30 cellular contexts compared by ENCODE assay signal in genomic region chr12:83470749-83471148, GRCh38.
"Had no signal": no experiment of that assay in that cellular context is flagged by ENCODE, and none has a peak within 500 bp of the region (broad histone marks: within the 10 kb centered on the region; RNA-seq: fewer than 3 reads in every experiment).

No MANE protein-coding gene starts in this region.

- H3K36me3 ChIP-seq: adrenal gland, ascending aorta, brain microvascular endothelial cell, lower lobe of right lung, stomach, suprapubic skin, tibial nerve had no signal

- H3K27me3 Mint-ChIP-seq: activated naive CD8-positive, alpha-beta T cell; stimulated activated memory B cell treated with anti-CD40 and anti-IgM and Interleukin-4, amounts not matched to agents 10 μg/mL and 1 μg/mL and 100 μg/mL, for 72 hours had no signal

- H3K9me3 Mint-ChIP-seq: activated T-cell treated with anti-CD3 and anti-CD28 coated beads, Interleukin-2, amount 50 U/mL, for 4 hours; activated T-helper 2 cell treated with anti-CD3 and anti-CD28 coated beads, Interferon-gamma antibody, Interleukin-2, Interleukin-4, amounts not matched to agents 10 μg/mL and 5 μg/mL and 100 μg/mL, durations not matched to agents 14 hours and 24 hours and 36 hours; neural crest cell; stimulated activated memory B cell treated with anti-CD40 and anti-IgM and Interleukin-4, amounts not matched to agents 10 μg/mL and 1 μg/mL and 100 μg/mL, for 72 hours had no signal

- H3K27me3 ChIP-seq: adrenal gland, ascending aorta, brain microvascular endothelial cell, stomach, suprapubic skin, tibial nerve had no signal

- H3K4me3 Mint-ChIP-seq: activated naive CD8-positive, alpha-beta T cell; activated T-cell treated with anti-CD3 and anti-CD28 coated beads, Interleukin-2, amount 50 U/mL, for 4 hours; naive thymus-derived CD4-positive, alpha-beta T cell; neural crest cell; stimulated activated memory B cell treated with anti-CD40 and anti-IgM and Interleukin-4, amounts not matched to agents 10 μg/mL and 1 μg/mL and 100 μg/mL, for 72 hours had no signal

- H3K27ac ChIP-seq: adrenal gland, ascending aorta, brain microvascular endothelial cell, lower lobe of right lung, stomach, suprapubic skin, tibial nerve had no signal

- FAIRE-seq: endothelial cell of umbilical vein, islet of Langerhans had no signal

- H3K27ac Mint-ChIP-seq: activated naive CD8-positive, alpha-beta T cell; activated T-helper 2 cell treated with anti-CD3 and anti-CD28 coated beads, Interferon-gamma antibody, Interleukin-2, Interleukin-4, amounts not matched to agents 10 μg/mL and 5 μg/mL and 100 μg/mL, durations not matched to agents 14 hours and 24 hours and 36 hours; naive thymus-derived CD4-positive, alpha-beta T cell; stimulated activated memory B cell treated with anti-CD40 and anti-IgM and Interleukin-4, amounts not matched to agents 10 μg/mL and 1 μg/mL and 100 μg/mL, for 72 hours had no signal

- ATAC-seq: activated T-cell treated with anti-CD3 and anti-CD28 coated beads, Interleukin-2, amount 50 U/mL, for 4 hours; esophagus mucosa; left cardiac atrium; lower lobe of right lung; naive thymus-derived CD4-positive, alpha-beta T cell; sciatic nerve; stimulated activated memory B cell treated with anti-CD40 and anti-IgM and Interleukin-4, amounts not matched to agents 10 μg/mL and 1 μg/mL and 100 μg/mL, for 72 hours had no signal

- H3K36me3 Mint-ChIP-seq: activated naive CD8-positive, alpha-beta T cell; naive thymus-derived CD4-positive, alpha-beta T cell; stimulated activated memory B cell treated with anti-CD40 and anti-IgM and Interleukin-4, amounts not matched to agents 10 μg/mL and 1 μg/mL and 100 μg/mL, for 72 hours had no signal

- H3K4me1 ChIP-seq: adrenal gland, ascending aorta, lower lobe of right lung, stomach, suprapubic skin, tibial nerve had no signal

- H3K4me3 ChIP-seq: adrenal gland, ascending aorta, lower lobe of right lung, smooth muscle cell, stomach, suprapubic skin, tibial nerve had no signal

- H3K9me3 ChIP-seq: ascending aorta, lower lobe of right lung, stomach, suprapubic skin, tibial nerve had no signal

- DNase-seq: activated CD4-positive, alpha-beta T cell treated with anti-CD3 and anti-CD28 coated beads for 4 hours; activated CD4-positive, alpha-beta T cell treated with anti-CD3 and anti-CD28 coated beads, Interleukin-2, amount 50 U/mL, for 48 hours; activated CD4-positive, CD25-positive, alpha-beta regulatory T cell; activated CD8-positive, alpha-beta memory T cell treated with anti-CD3 and anti-CD28 coated beads, Interleukin-2, amount 50 U/mL, for 48 hours; activated naive CD4-positive, alpha-beta T cell; activated T-cell treated with anti-CD3 and anti-CD28 coated beads, Interleukin-2, amount 50 U/mL, for 4 hours; adrenal gland; brain microvascular endothelial cell; central memory CD4-positive, alpha-beta T cell; effector memory CD4-positive, alpha-beta T cell; foreskin melanocyte; hippocampal formation; left cardiac atrium; lower lobe of right lung; naive thymus-derived CD4-positive, alpha-beta T cell; occipital lobe; stimulated activated CD4-positive, alpha-beta T cell treated with anti-CD3 and anti-CD28 coated beads, Interleukin-15, amount 100 ng/mL, for 24 hours; stomach had no signal

- H3K4me1 Mint-ChIP-seq: naive thymus-derived CD4-positive, alpha-beta T cell; neural crest cell; stimulated activated memory B cell treated with anti-CD40 and anti-IgM and Interleukin-4, amounts not matched to agents 10 μg/mL and 1 μg/mL and 100 μg/mL, for 72 hours had no signal
